In genomic region chr15:78394981-78395619, GRCh38 we compare ENCODE assay signal across 1 cellular context.
TF ChIP-seq lines count a peak whose summit lies in the region.

No MANE protein-coding gene starts in this region.

TF ChIP-seq in WTC11, 78 proteins besides CTCF, POLR2A, EP300 and RAD21 (continued from another document):
- TF ChIP-seq ZNF671 (CRISPR knock-in tag; IDR thresholded peaks at IDR 0.05) (no peak), ZSCAN18 (CRISPR knock-in tag; IDR thresholded peaks at IDR 0.05) (no peak), ZNF423 (CRISPR knock-in tag; IDR thresholded peaks at IDR 0.05) (peak; percentile 99), ARID4B (CRISPR knock-in tag; IDR thresholded peaks at IDR 0.05; ENCODE audit: borderline replicate concordance) (peak; percentile 3; the same call in 1 of the 2 replicates), GABPB1 (CRISPR knock-in tag; IDR thresholded peaks at IDR 0.05) (no peak), JUN (CRISPR knock-in tag; IDR thresholded peaks at IDR 0.05) (no peak), ELF4 (CRISPR knock-in tag; IDR thresholded peaks at IDR 0.05; ENCODE audit: low read depth) (no peak), TEAD1 (CRISPR knock-in tag; IDR thresholded peaks at IDR 0.05) (peak; percentile 94), CREM (CRISPR knock-in tag; IDR thresholded peaks at IDR 0.05) (0 out of 2 replicates have a peak, but pooled peaks have one; percentile 38), ZNF138 (CRISPR knock-in tag; conservative IDR thresholded peaks at IDR 0.05) (no peak)
